In genomic region chr10:90461437-90462155, GRCh38 we compare ENCODE assay signal across 20 cellular contexts.
"Had no signal": no experiment of that assay in that cellular context is flagged by ENCODE, and none has a peak within 500 bp of the region (broad histone marks: within the 10 kb centered on the region; RNA-seq: fewer than 3 reads in every experiment).

No MANE protein-coding gene starts in this region.

- H3K4me3 ChIP-seq: breast epithelium, esophagus muscularis mucosa, tibial nerve, vagina had no signal

- DNase-seq: activated CD4-positive, alpha-beta memory T cell treated with anti-CD3 and anti-CD28 coated beads, Interleukin-2, amount 10 ng/mL, durations not matched to agents 7 days and 5 days; activated CD4-positive, alpha-beta T cell treated with anti-CD3 and anti-CD28 coated beads for 4 hours; activated effector memory CD4-positive, alpha-beta T cell treated with Interleukin-2 at 50 U/mL for 16 hours; activated naive CD4-positive, alpha-beta T cell treated with anti-CD3 and anti-CD28 coated beads, Interleukin-2, amount 50 U/mL, for 16 hours; activated T-cell treated with anti-CD3 and anti-CD28 coated beads, Interleukin-2, amount 50 U/mL, for 4 hours; cerebellar nuclear complex; foreskin melanocyte; left ventricle myocardium superior; naive thymus-derived CD8-positive, alpha-beta T cell; stimulated activated CD4-positive, alpha-beta T cell treated with anti-CD3 and anti-CD28 coated beads, Interleukin-15, amount 100 ng/mL, for 24 hours; stimulated activated CD4-positive, alpha-beta T cell treated with anti-CD3 and anti-CD28 coated beads, Interleukin-4, amount 100 ng/mL, for 1 hour; stimulated activated naive CD4-positive, alpha-beta T cell; T-helper 2 cell had no signal

- H3K27ac Mint-ChIP-seq: activated CD4-positive, alpha-beta memory T cell treated with anti-CD3 and anti-CD28 coated beads, Interleukin-2, amount 10 ng/mL, durations not matched to agents 7 days and 5 days; dendritic cell treated with granulocyte-macrophage colony-stimulating factor and Interleukin-4, amounts not matched to agents 40 ng/mL and 50 ng/mL, for 4 days; memory B cell; naive thymus-derived CD8-positive, alpha-beta T cell; WTC11 had no signal

- H3K4me1 Mint-ChIP-seq: activated CD4-positive, alpha-beta memory T cell treated with anti-CD3 and anti-CD28 coated beads, Interleukin-2, amount 10 ng/mL, durations not matched to agents 7 days and 5 days; memory B cell; naive thymus-derived CD8-positive, alpha-beta T cell had no signal

- H3K9me3 Mint-ChIP-seq: activated CD4-positive, alpha-beta memory T cell treated with anti-CD3 and anti-CD28 coated beads, Interleukin-2, amount 10 ng/mL, durations not matched to agents 7 days and 5 days; activated T-cell treated with anti-CD3 and anti-CD28 coated beads, Interleukin-2, amount 50 U/mL, for 4 hours; memory B cell; naive thymus-derived CD8-positive, alpha-beta T cell; WTC11 had no signal

- H3K36me3 Mint-ChIP-seq: memory B cell; naive thymus-derived CD8-positive, alpha-beta T cell; WTC11 had no signal

- ATAC-seq: activated T-cell treated with anti-CD3 and anti-CD28 coated beads, Interleukin-2, amount 50 U/mL, for 4 hours; left ventricle myocardium superior; naive thymus-derived CD8-positive, alpha-beta T cell; WTC11 had no signal

- H3K4me3 Mint-ChIP-seq: activated CD4-positive, alpha-beta memory T cell treated with anti-CD3 and anti-CD28 coated beads, Interleukin-2, amount 10 ng/mL, durations not matched to agents 7 days and 5 days; activated T-cell treated with anti-CD3 and anti-CD28 coated beads, Interleukin-2, amount 50 U/mL, for 4 hours; dendritic cell treated with granulocyte-macrophage colony-stimulating factor and Interleukin-4, amounts not matched to agents 40 ng/mL and 50 ng/mL, for 4 days; memory B cell; naive thymus-derived CD8-positive, alpha-beta T cell; WTC11 had no signal
